Comparison of ENCODE assay signal across 7 cellular contexts in genomic region chr7:45434404-45434803, GRCh38.
"Had no signal": no experiment of that assay in that cellular context is flagged by ENCODE, and none has a peak within 500 bp of the region (broad histone marks: within the 10 kb centered on the region; RNA-seq: fewer than 3 reads in every experiment).

No MANE protein-coding gene starts in this region.

- H3K4me2 ChIP-seq: GM23338 had no signal

- FAIRE-seq: HepG2 had no signal

- H3K36me3 Mint-ChIP-seq: IgD-negative memory B cell had no signal

- H3K36me3 ChIP-seq: HAP-1 had no signal

- H3K4me1 ChIP-seq: HAP-1 had no signal

- H3K4me3 Mint-ChIP-seq: GM23338, HFFc6, IgD-negative memory B cell had no signal

- H3K4me3 ChIP-seq: GM23338, HAP-1 had no signal

- H3K27ac Mint-ChIP-seq: GM23338, HFFc6, IgD-negative memory B cell had no signal

- H3K9me3 Mint-ChIP-seq: GM23338, HFFc6 had no signal

- H2AFZ ChIP-seq: GM23338 had no signal

- H3K27ac ChIP-seq: HL-60 had no signal

- H3K9me3 ChIP-seq: HAP-1 had no signal

- H3K4me1 Mint-ChIP-seq: IgD-negative memory B cell had no signal

- DNase-seq: H7, HFFc6 had no signal
